Comparison of ENCODE assay signal across 8 cellular contexts in genomic region chr5:115262405-115263247, GRCh38. TPM values are rescaled to one million over a fixed set of nuclear protein-coding genes. Genes with fewer than 3 reads are reported as not detected.
DNase-seq lines count a peak whose midpoint lies in the region; ATAC-seq, FAIRE-seq and TF ChIP-seq lines count a peak whose summit lies in the region.

Gene PGGT1B, minus strand, starts transcription at chr5:115262877. Its CDS starts 26 bp downstream, at chr5:115262851.

- peak; percentile 62 for DNase-seq in ACHN
- DNase-seq in NCI-H460 (ENCODE audit: extremely low read depth, low read depth), result peak; percentile 56
- peak; percentile 53 for DNase-seq in activated CD4-positive, alpha-beta T cell treated with anti-CD3 and anti-CD28 coated beads for 1 hour
- DNase-seq in cerebellar nuclear complex (lab: John Stamatoyannopoulos, UW), result peak; percentile 25 to 58
- peak; percentile 91 for DNase-seq in kidney
- DNase-seq in stimulated activated CD4-positive, alpha-beta T cell treated with anti-CD3 and anti-CD28 coated beads, Interleukin-15, amount 100 ng/mL, for 24 hours, result peak; percentile 83

- H3K27ac ChIP-seq in kidney (ENCODE audit: low read depth in 2 of 2, low read length in 2 of 2), result peak within 1 kb of the TSS; percentile 36 to 71

- in situ Hi-C loops in ACHN (cut with HindIII; ENCODE audit: low pct_ligation_motif_present, low pct_unique_long_range_greater_than_20kb, low sequenced_read_pairs), result no loop called here

- H3K36me3 ChIP-seq in kidney (ENCODE audit: control insufficient read depth in 1 of 2, insufficient read depth in 2 of 2, low read length in 2 of 2), result no peaks in the 10 kb centered on the region

- no peak for TF ChIP-seq CTCF in kidney (IDR thresholded peaks at IDR 0.05; ENCODE audit: borderline replicate concordance, extremely low read depth, insufficient read depth)

- FAIRE-seq in kidney (lab: Jason Lieb, UNC), result no peak

- peaks cover 8 to 9% of the 10 kb centered on the region in 2 donors for H3K4me1 ChIP-seq in kidney (ENCODE audit: control insufficient read depth in 1 of 2, insufficient read depth in 1 of 2, low read depth in 1 of 2, low read length in 2 of 2)

- H3K9me3 ChIP-seq in kidney (ENCODE audit: control insufficient read depth in 1 of 2, low read length in 2 of 2), result no peaks in the 10 kb centered on the region

- intact Hi-C loops in kidney (cut with DNase I), result no loop called here

- peak; percentile 88 for ATAC-seq in GM18870 (IDR thresholded peaks at IDR 0.05; ENCODE audit: unreplicated experiment)
- peak; percentile 83 for ATAC-seq in HG03103 (IDR thresholded peaks at IDR 0.05; ENCODE audit: low read depth, unreplicated experiment)

- H3K9ac ChIP-seq in kidney (ENCODE audit: low read length in 2 of 2), result peak within 1 kb of the TSS; percentile 28 to 80

- H3K4me3 ChIP-seq in kidney (ENCODE audit: low read length in 2 of 2), result peak within 1 kb of the TSS; percentile 85 to 97

RNA-seq across cellular contexts. Expression of gene PGGT1B, which starts in this region (rescaled TPM):
- 13.9 and 15.7 TPM in 2 replicates for total RNA-seq in NCI-H460 (2014; rRNA removed; shearing (Covaris generic))
- polyA plus RNA-seq in NCI-H460 (2014; cell fraction: nucleus; rRNA removed), result 8.6 and 11.6 TPM in 2 replicates
- 51.1 TPM for total RNA-seq in kidney
- 7.1 TPM for polyA plus RNA-seq in kidney (ENCODE audit: insufficient read depth, low read depth, low replicate concordance)

Comparison
In these comparisons a context has a peak if more than half of its experiments do, and no peak if none do; other contexts are left out.
1. Peak in every context shown above with its lines: DNase-seq, ATAC-seq, H3K4me3 ChIP-seq and H3K27ac ChIP-seq.